Comparison of ENCODE assay signal across 22 cellular contexts in genomic region chr1:103997631-103998030, GRCh38.
"Had no signal": no experiment of that assay in that cellular context is flagged by ENCODE, and none has a peak within 500 bp of the region (broad histone marks: within the 10 kb centered on the region; RNA-seq: fewer than 3 reads in every experiment).

No MANE protein-coding gene starts in this region.

- DNase-seq: activated CD4-positive, alpha-beta memory T cell treated with anti-CD3 and anti-CD28 coated beads, Interleukin-2, amount 10 ng/mL, durations not matched to agents 7 days and 5 days; activated CD4-positive, alpha-beta T cell treated with anti-CD3 and anti-CD28 coated beads for 1 hour; activated CD4-positive, alpha-beta T cell treated with anti-CD3 and anti-CD28 coated beads for 4 hours; activated CD4-positive, alpha-beta T cell treated with anti-CD3 and anti-CD28 coated beads, Interleukin-2, amount 10 ng/mL, durations not matched to agents 7 days and 5 days; activated CD4-positive, alpha-beta T cell treated with anti-CD3 and anti-CD28 coated beads, Interleukin-2, amount 50 U/mL, for 4 hours; activated CD8-positive, alpha-beta memory T cell treated with anti-CD3 and anti-CD28 coated beads, Interleukin-2, amount 50 U/mL, for 48 hours; activated gamma-delta T cell; activated naive CD4-positive, alpha-beta T cell; activated naive CD4-positive, alpha-beta T cell treated with anti-CD3 and anti-CD28 coated beads, Interleukin-2, amount 10 ng/mL, durations not matched to agents 7 days and 5 days; activated naive CD8-positive, alpha-beta T cell treated with anti-CD3 and anti-CD28 coated beads, Interleukin-2, amount 10 ng/mL, durations not matched to agents 7 days and 5 days; activated T-cell treated with anti-CD3 and anti-CD28 coated beads for 4 hours; activated T-cell treated with anti-CD3 and anti-CD28 coated beads, Interleukin-2, amount 50 U/mL, for 24 hours; activated T-cell treated with anti-CD3 and anti-CD28 coated beads, Interleukin-2, amount 50 U/mL, for 72 hours; dorsolateral prefrontal cortex; effector memory CD4-positive, alpha-beta T cell; endodermal cell; foreskin fibroblast; head of caudate nucleus; T-helper 2 cell had no signal

- ATAC-seq: activated naive CD4-positive, alpha-beta T cell treated with anti-CD3 and anti-CD28 coated beads, Interleukin-2, amount 50 U/mL, for 72 hours; activated T-cell treated with anti-CD3 and anti-CD28 coated beads, Interleukin-2, amount 50 U/mL, for 72 hours; esophagus mucosa; WTC11 had no signal
